Comparison of ENCODE assay signal across 8 cellular contexts in the genomic region with DNA sequence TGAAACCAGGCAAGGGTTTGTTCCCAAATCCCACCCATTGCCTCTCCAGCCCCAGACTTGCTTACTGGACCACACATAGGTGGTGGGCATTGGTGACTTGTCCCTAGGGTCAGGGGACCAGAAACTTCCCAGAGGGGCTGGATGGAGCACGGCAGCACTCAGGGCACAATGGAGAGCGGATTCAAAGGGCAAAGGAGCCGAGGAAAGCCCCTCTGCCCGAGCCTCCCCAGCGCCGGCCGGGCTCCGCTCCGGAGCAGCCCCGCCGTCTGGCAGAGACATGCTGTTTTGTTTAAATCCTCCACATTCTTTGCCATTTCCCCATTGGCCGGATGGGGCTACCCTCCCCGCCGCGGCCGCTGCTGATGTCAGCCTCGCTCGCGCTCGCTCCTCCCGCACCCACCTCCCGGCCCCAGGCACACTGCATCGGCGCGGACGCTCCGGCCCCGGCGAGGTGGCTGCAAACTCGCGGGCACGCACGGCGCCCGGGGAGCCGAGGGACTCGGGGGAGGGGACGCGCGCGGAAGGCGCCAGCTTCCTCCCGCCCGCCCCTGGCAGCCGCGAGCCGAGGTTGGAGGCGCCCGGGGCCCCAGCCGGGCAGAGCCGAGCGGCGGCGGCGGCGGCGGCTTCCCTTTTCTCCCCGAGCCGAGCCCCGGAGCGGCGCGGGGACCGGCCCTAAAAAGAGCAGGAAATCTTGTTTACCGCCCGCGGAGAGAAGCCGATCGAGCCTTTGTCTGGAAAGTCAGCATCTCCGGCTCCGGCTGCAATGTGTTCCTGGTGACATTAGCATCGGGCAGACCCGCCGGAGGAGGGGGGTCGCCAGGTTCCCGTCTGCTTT. TPM values are rescaled to one million over a fixed set of nuclear protein-coding genes. Genes with fewer than 3 reads are reported as not detected.
DNase-seq lines count a peak whose midpoint lies in the region; ATAC-seq lines count a peak whose summit lies in the region.

Gene PITPNC1 (plus strand): TSS at position 390 of the 835 bp plus-strand sequence.

- H3K79me2 ChIP-seq in mesendoderm (ENCODE audit: control insufficient read depth, insufficient read depth, low read length), result peaks cover 13% of the 10 kb centered on the region

- H3K4me2 ChIP-seq in mesendoderm (ENCODE audit: low read length), result peak within 1 kb of the TSS; percentile 91

- peaks cover 31 to 53% (median 38%) of the 10 kb centered on the region in 4 donors for H3K4me1 Mint-ChIP-seq in CD4-positive, alpha-beta memory T cell
- H3K4me1 Mint-ChIP-seq in effector memory CD8-positive, alpha-beta T cell (ENCODE audit: low read depth in 2 of 2), result peaks cover 26 to 38% of the 10 kb centered on the region in 2 donors

- peak within 1 kb of the TSS; percentile 89 to 98 (median 92) for H3K4me3 Mint-ChIP-seq in CD4-positive, alpha-beta memory T cell
- peak within 1 kb of the TSS; percentile 86 to 90 for H3K4me3 Mint-ChIP-seq in effector memory CD8-positive, alpha-beta T cell

- intact Hi-C loops in CD4-positive, alpha-beta memory T cell (cut with micrococcal nuclease), result loop anchor here (5.0 kb wide), 2 partner anchors 45 to 450 kb away; partner anchors contain the start of gene BPTF

- peaks cover 8% of the 10 kb centered on the region for H3K79me1 ChIP-seq in mesendoderm (ENCODE audit: low read length)

- peak; percentile 60 for ATAC-seq in GM19455 (IDR thresholded peaks at IDR 0.05; ENCODE audit: unreplicated experiment)
- ATAC-seq in effector memory CD8-positive, alpha-beta T cell (replicated peaks), result peak; percentile 74

- no peak within 1 kb of the TSS for H2BK15ac ChIP-seq in mesendoderm (replicated peaks; ENCODE audit: low read depth)

- H2AK5ac ChIP-seq in mesendoderm (ENCODE audit: low read length), result no peak within 1 kb of the TSS

- CTCF ChIA-PET in CD4-positive, alpha-beta memory T cell (lab: Charles Lee; ENCODE audit: partially characterized antibody), result interaction anchor here (1.0 to 29.3 kb wide), 18 partner anchors 9 to 340 kb away, joined by 3 to 605 read pairs (median 21); partner anchors contain the start of genes NOL11 and PSMD12

- peak within 1 kb of the TSS; percentile 78 for H3K27ac ChIP-seq in CD4-positive, alpha-beta memory T cell (ENCODE audit: low read depth, low read length)
- H3K27ac ChIP-seq in mesendoderm (ENCODE audit: low read depth, low read length), result peak within 1 kb of the TSS; percentile 96

- no peak within 1 kb of the TSS for H3K23ac ChIP-seq in mesendoderm (ENCODE audit: low read length)

- peak; percentile 86 to 91 (median 87) for DNase-seq in CD4-positive, alpha-beta memory T cell
- DNase-seq in HK-2 (ENCODE audit: unreplicated experiment), result peak; percentile 91
- peak; percentile 68 for DNase-seq in NOMO-1 treated with dmso at 0.1 percent for 144 hours (lab: John Stamatoyannopoulos, UW; ENCODE audit: unreplicated experiment)
- peak; percentile 67 to 80 (median 68) for DNase-seq in activated CD8-positive, alpha-beta memory T cell treated with anti-CD3 and anti-CD28 coated beads for 48 hours (ENCODE audit: low read depth in 2 of 3, low spot score in 2 of 3)
- DNase-seq in effector memory CD8-positive, alpha-beta T cell, result peak; percentile 84 to 87 (median 84)
- DNase-seq in mesendoderm, result peak; percentile 95
- peak; percentile 66 for DNase-seq in stimulated activated CD8-positive, alpha-beta memory T cell treated with anti-CD3 and anti-CD28 coated beads, Interleukin-15, amount 100 ng/mL, for 1 hour (ENCODE audit: low read depth)

- H3K36me3 ChIP-seq in CD4-positive, alpha-beta memory T cell (ENCODE audit: insufficient read depth, low read length), result no peaks in the 10 kb centered on the region
- no peaks in the 10 kb centered on the region for H3K36me3 ChIP-seq in mesendoderm (ENCODE audit: control insufficient read depth, insufficient read depth, low read length)

- H3K36me3 Mint-ChIP-seq in CD4-positive, alpha-beta memory T cell, result peaks cover 9 to 21% of the 10 kb centered on the region in 2 donors
- H3K36me3 Mint-ChIP-seq in effector memory CD8-positive, alpha-beta T cell (ENCODE audit: insufficient read depth), result peaks cover 37% of the 10 kb centered on the region

- peak within 1 kb of the TSS; percentile 15 for H4K8ac ChIP-seq in mesendoderm (ENCODE audit: low read depth, low read length)

- no CpG with 5 or more reads among the region's 76 CpGs for WGBS in mesendoderm (ENCODE audit: extremely low coverage, insufficient coverage, low lambda C conversion rate)

- H4K5ac ChIP-seq in mesendoderm (ENCODE audit: low read length), result no peak within 1 kb of the TSS

- POLR2A ChIA-PET in CD4-positive, alpha-beta memory T cell (lab: Charles Lee; ENCODE audit: partially characterized antibody), result interaction anchor here (1.0 to 9.1 kb wide), 14 partner anchors 11 to 340 kb away, joined by 3 to 258 read pairs (median 48); partner anchors contain the start of genes NOL11 and PSMD12

- peak within 1 kb of the TSS; percentile 81 to 83 for H3K4me3 ChIP-seq in CD4-positive, alpha-beta memory T cell (ENCODE audit: low read length in 2 of 2)
- peak within 1 kb of the TSS; percentile 38 for H3K4me3 ChIP-seq in mesendoderm (ENCODE audit: low read length)

- peak within 1 kb of the TSS; percentile 95 for H3K56ac ChIP-seq in mesendoderm (ENCODE audit: low read length)

- no peaks in the 10 kb centered on the region for H3K27me3 ChIP-seq in CD4-positive, alpha-beta memory T cell (ENCODE audit: insufficient read depth, low read length)
- no peaks in the 10 kb centered on the region for H3K27me3 ChIP-seq in mesendoderm (ENCODE audit: insufficient read depth, low read length, poor library complexity)

- no peak within 1 kb of the TSS for H2BK120ac ChIP-seq in mesendoderm (ENCODE audit: low read depth, low read length)

- H3K9me3 ChIP-seq in CD4-positive, alpha-beta memory T cell (ENCODE audit: control insufficient read depth in 1 of 2, low read length in 2 of 2), result no peaks in the 10 kb centered on the region

- H3K9ac ChIP-seq in mesendoderm (ENCODE audit: low read length), result peak within 1 kb of the TSS; percentile 75

- H3K27me3 Mint-ChIP-seq in CD4-positive, alpha-beta memory T cell, result no peaks in the 10 kb centered on the region
- no peaks in the 10 kb centered on the region for H3K27me3 Mint-ChIP-seq in effector memory CD8-positive, alpha-beta T cell

- H3K18ac ChIP-seq in mesendoderm (ENCODE audit: low read length), result peak within 1 kb of the TSS; percentile 97

- H3K4ac ChIP-seq in mesendoderm (ENCODE audit: low read depth, low read length), result peak within 1 kb of the TSS; percentile 63

- H3K27ac Mint-ChIP-seq in CD4-positive, alpha-beta memory T cell, result peak within 1 kb of the TSS; percentile 86 to 94 (median 92)
- H3K27ac Mint-ChIP-seq in effector memory CD8-positive, alpha-beta T cell, result peak within 1 kb of the TSS; percentile 81 to 91

- peaks cover 0 to 6% (median 0%) of the 10 kb centered on the region in 8 donors for H3K9me3 Mint-ChIP-seq in CD4-positive, alpha-beta memory T cell
- no peaks in the 10 kb centered on the region for H3K9me3 Mint-ChIP-seq in effector memory CD8-positive, alpha-beta T cell

- H2BK5ac ChIP-seq in mesendoderm (ENCODE audit: low read length), result peak within 1 kb of the TSS; percentile 87

- H3K4me1 ChIP-seq in CD4-positive, alpha-beta memory T cell (ENCODE audit: insufficient read depth, low read length), result peaks cover 52% of the 10 kb centered on the region
- H3K4me1 ChIP-seq in mesendoderm (ENCODE audit: control insufficient read depth, low read depth, low read length), result peaks cover 4% of the 10 kb centered on the region

RNA-seq across cellular contexts. Expression of gene PITPNC1, which starts in this region (rescaled TPM):
- total RNA-seq in CD4-positive, alpha-beta memory T cell, result 10 to 100 TPM; 68.4 to 71.2 TPM
- polyA plus RNA-seq in CD4-positive, alpha-beta memory T cell, result 100 to 1,000 TPM; 109 to 124 TPM
- 54.2 TPM for polyA plus RNA-seq in mesendoderm (2013, experiment 1 of 2)
- 52.1 TPM for polyA plus RNA-seq in mesendoderm (2013, experiment 2 of 2)

Comparison
In these comparisons a context has a peak if more than half of its experiments do, and no peak if none do; other contexts are left out.
1. Peak in every context shown above with its lines: DNase-seq, ATAC-seq, H3K4me3 ChIP-seq and H3K27ac ChIP-seq.